In genomic region chr4:25965629-25966028, GRCh38 we compare ENCODE assay signal across 13 cellular contexts. TPM values are rescaled to one million over a fixed set of nuclear protein-coding genes. Genes with fewer than 3 reads are reported as not detected.
A peak's percentile ranks its signal among the peaks of the same experiment; 100 is the strongest.
DNase-seq lines count a peak whose midpoint lies in the region; TF ChIP-seq lines count a peak whose summit lies in the region.
"Had no signal": no experiment of that assay in that cellular context is flagged by ENCODE, and none has a peak within 500 bp of the region (broad histone marks: within the 10 kb centered on the region; RNA-seq: fewer than 3 reads in every experiment).

No MANE protein-coding gene starts in this region.

- no peak overlapping the region for H3K56ac ChIP-seq in mesendoderm (ENCODE audit: low read length)

- H3K9ac ChIP-seq in BLaER1 treated with 17β-estradiol and CSF1 and Interleukin-3, amounts not matched to agents 10 nM and 100 nM: no peak overlapping the region
- no peak overlapping the region for H3K9ac ChIP-seq in mesendoderm (ENCODE audit: low read length)
- no peak overlapping the region for H3K9ac ChIP-seq in neural progenitor cell
- H3K9ac ChIP-seq: BLaER1 had no signal

- no peak overlapping the region for H4K5ac ChIP-seq in mesendoderm (ENCODE audit: low read length)

- H3K4me3 Mint-ChIP-seq in brain: peak overlapping the region in 1 of 5 experiments; percentile 53
- H3K4me3 Mint-ChIP-seq in neural progenitor cell: no peak overlapping the region
- H3K4me3 Mint-ChIP-seq: CD4-positive, CD25-positive, alpha-beta regulatory T cell; HFFc6 had no signal

- no peaks in the 10 kb centered on the region for H3K79me2 ChIP-seq in mesendoderm (ENCODE audit: control insufficient read depth, insufficient read depth, low read length)
- no peaks in the 10 kb centered on the region for H3K79me2 ChIP-seq in neural progenitor cell (ENCODE audit: low read depth)

- H3K4me1 ChIP-seq in BLaER1 treated with 17β-estradiol and CSF1 and Interleukin-3, amounts not matched to agents 10 nM and 100 nM: peaks cover 33 to 51% (median 47%) of the 10 kb centered on the region in 10 experiments
- H3K4me1 ChIP-seq in mesendoderm (ENCODE audit: control insufficient read depth, low read depth, low read length): peaks cover 2% of the 10 kb centered on the region
- peaks cover 39% of the 10 kb centered on the region for H3K4me1 ChIP-seq in neural progenitor cell
- H3K4me1 ChIP-seq in BE2C: no peaks in the 10 kb centered on the region

- no peak overlapping the region for H2BK15ac ChIP-seq in mesendoderm (replicated peaks; ENCODE audit: low read depth)

- H3K9me3 ChIP-seq in BLaER1 treated with 17β-estradiol and CSF1 and Interleukin-3, amounts not matched to agents 10 nM and 100 nM (replicated peaks in 1 of 11): no peaks in the 10 kb centered on the region
- H3K9me3 ChIP-seq in neural progenitor cell (ENCODE audit: low read depth) (no peaks in the 10 kb centered on the region), BE2C (no peaks in the 10 kb centered on the region)
- H3K9me3 ChIP-seq: BLaER1 had no signal

- peaks cover 41% of the 10 kb centered on the region for H3K4me1 Mint-ChIP-seq in brain
- peaks cover 48% of the 10 kb centered on the region for H3K4me1 Mint-ChIP-seq in neural progenitor cell
- H3K4me1 Mint-ChIP-seq: CD4-positive, CD25-positive, alpha-beta regulatory T cell had no signal

- no peak overlapping the region for H3K4me3 ChIP-seq in BLaER1 treated with 17β-estradiol and CSF1 and Interleukin-3, amounts not matched to agents 10 nM and 100 nM
- H3K4me3 ChIP-seq in mesendoderm (ENCODE audit: low read length) (no peak overlapping the region), neural progenitor cell (no peak overlapping the region), BE2C (ENCODE audit: low read depth, low read length) (no peak overlapping the region)
- H3K4me3 ChIP-seq: BLaER1 had no signal

- H3F3A ChIP-seq in neural progenitor cell (ENCODE audit: low read depth): peaks cover 34% of the 10 kb centered on the region

- H3K79me1 ChIP-seq in mesendoderm (ENCODE audit: low read length): no peaks in the 10 kb centered on the region

- TF ChIP-seq CTCF in brain (conservative IDR thresholded peaks at IDR 0.05) (no peak), neural progenitor cell (IDR thresholded peaks at IDR 0.05) (no peak), BE2C (IDR thresholded peaks at IDR 0.05; ENCODE audit: low read depth, low read length) (no peak)

- no peaks in the 10 kb centered on the region for H3K36me3 ChIP-seq in BLaER1 treated with 17β-estradiol and CSF1 and Interleukin-3, amounts not matched to agents 10 nM and 100 nM
- H3K36me3 ChIP-seq in mesendoderm (ENCODE audit: control insufficient read depth, insufficient read depth, low read length): no peaks in the 10 kb centered on the region
- H3K36me3 ChIP-seq in neural progenitor cell: no peaks in the 10 kb centered on the region
- no peaks in the 10 kb centered on the region for H3K36me3 ChIP-seq in BE2C
- H3K36me3 ChIP-seq: BLaER1 had no signal

- no peak overlapping the region for H2BK120ac ChIP-seq in mesendoderm (ENCODE audit: low read depth, low read length)

- no peak overlapping the region for H3K18ac ChIP-seq in mesendoderm (ENCODE audit: low read length)

- H3K9me3 Mint-ChIP-seq in brain (peaks cover 0 to 15% (median 3%) of the 10 kb centered on the region in 5 experiments), neural progenitor cell (peaks cover 12% of the 10 kb centered on the region)
- H3K9me3 Mint-ChIP-seq: HFFc6 had no signal

- no peak overlapping the region for H3K27ac ChIP-seq in BLaER1 treated with 17β-estradiol and CSF1 and Interleukin-3, amounts not matched to agents 10 nM and 100 nM
- H3K27ac ChIP-seq in mesendoderm (ENCODE audit: low read depth, low read length) (no peak overlapping the region), neural progenitor cell (peak overlapping the region; percentile 52)
- H3K27ac ChIP-seq: 22Rv1, BLaER1 had no signal

- WGBS in mesendoderm (ENCODE audit: extremely low coverage, insufficient coverage, low lambda C conversion rate): no CpG with 5 or more reads among the region's 4 CpGs

- H3K27ac Mint-ChIP-seq in brain (peak overlapping the region in 3 of 5 experiments; percentile 0 to 73 (median 47)), neural progenitor cell (peak overlapping the region; percentile 75)
- H3K27ac Mint-ChIP-seq: CD4-positive, CD25-positive, alpha-beta regulatory T cell; HFFc6 had no signal

- no peak overlapping the region for H2AFZ ChIP-seq in neural progenitor cell (replicated peaks)

- no peak overlapping the region for H2BK5ac ChIP-seq in mesendoderm (ENCODE audit: low read length)

- no peaks in the 10 kb centered on the region for H3K27me3 ChIP-seq in BLaER1 treated with 17β-estradiol and CSF1 and Interleukin-3, amounts not matched to agents 10 nM and 100 nM
- H3K27me3 ChIP-seq in mesendoderm (ENCODE audit: insufficient read depth, low read length, poor library complexity): no peaks in the 10 kb centered on the region
- H3K27me3 ChIP-seq in neural progenitor cell: no peaks in the 10 kb centered on the region
- no peaks in the 10 kb centered on the region for H3K27me3 ChIP-seq in BE2C
- H3K27me3 ChIP-seq: BLaER1 had no signal

- H3K36me3 Mint-ChIP-seq in brain (no peaks in the 10 kb centered on the region), neural progenitor cell (no peaks in the 10 kb centered on the region)
- H3K36me3 Mint-ChIP-seq: CD4-positive, CD25-positive, alpha-beta regulatory T cell had no signal

- DNase-seq in mesendoderm: no peak
- no peak for DNase-seq in neural progenitor cell (ENCODE audit: low spot score)
- DNase-seq in cortex of kidney (lab: John Stamatoyannopoulos, UW): no peak
- DNase-seq in BE2C: no peak
- DNase-seq in NCI-H82 treated with DMSO at 0.1 percent for 48 hours (lab: John Stamatoyannopoulos, UW; ENCODE audit: unreplicated experiment): no peak
- no peak for DNase-seq in UCSD-AML1 (lab: John Stamatoyannopoulos, UW; ENCODE audit: unreplicated experiment)
- DNase-seq: CD4-positive, CD25-positive, alpha-beta regulatory T cell; GF-D8; HFFc6 had no signal

- H3K4me2 ChIP-seq in BLaER1 treated with 17β-estradiol and CSF1 and Interleukin-3, amounts not matched to agents 10 nM and 100 nM: peak overlapping the region in 10 of 11 experiments; percentile 2 to 37 (median 16); a peak in 5 of 22 replicates
- H3K4me2 ChIP-seq in mesendoderm (ENCODE audit: low read length): no peak overlapping the region
- peak overlapping the region; percentile 30 for H3K4me2 ChIP-seq in neural progenitor cell
- H3K4me2 ChIP-seq: BLaER1 had no signal

- H4K20me1 ChIP-seq in BLaER1 treated with 17β-estradiol and CSF1 and Interleukin-3, amounts not matched to agents 10 nM and 100 nM: no peaks in the 10 kb centered on the region
- no peaks in the 10 kb centered on the region for H4K20me1 ChIP-seq in neural progenitor cell (ENCODE audit: low read depth)
- H4K20me1 ChIP-seq: BLaER1 had no signal

- peak overlapping the region; percentile 48 for H3K4ac ChIP-seq in mesendoderm (ENCODE audit: low read depth, low read length)

- no peak overlapping the region for H2AK5ac ChIP-seq in mesendoderm (ENCODE audit: low read length)

- H4K8ac ChIP-seq in mesendoderm (ENCODE audit: low read depth, low read length): no peak overlapping the region

- H3K23ac ChIP-seq in mesendoderm (ENCODE audit: low read length): no peak overlapping the region

- H3K27me3 Mint-ChIP-seq in brain (no peaks in the 10 kb centered on the region), neural progenitor cell (ENCODE audit: insufficient read depth, low read depth) (peaks cover 6% of the 10 kb centered on the region)

RNA-seq across cellular contexts. Expression of gene SMIM20, which starts 51.6 kb away (rescaled TPM):
- polyA plus RNA-seq in brain (ENCODE audit: insufficient read depth, low read depth, low replicate concordance): 32.5 TPM
- polyA plus RNA-seq in mesendoderm (2013, experiment 1 of 2): 28.3 TPM
- polyA plus RNA-seq in mesendoderm (2013, experiment 2 of 2): 28.3 TPM
- total RNA-seq in neural progenitor cell (ENCODE audit: low replicate concordance): 51.7 and 57.5 TPM in 2 replicates
- 11.7 TPM for polyA plus RNA-seq in BE2C (2012; ENCODE audit: insufficient read depth, insufficient read length, low read depth)
